Comparison of ENCODE assay signal across 7 cellular contexts in the genomic region with DNA sequence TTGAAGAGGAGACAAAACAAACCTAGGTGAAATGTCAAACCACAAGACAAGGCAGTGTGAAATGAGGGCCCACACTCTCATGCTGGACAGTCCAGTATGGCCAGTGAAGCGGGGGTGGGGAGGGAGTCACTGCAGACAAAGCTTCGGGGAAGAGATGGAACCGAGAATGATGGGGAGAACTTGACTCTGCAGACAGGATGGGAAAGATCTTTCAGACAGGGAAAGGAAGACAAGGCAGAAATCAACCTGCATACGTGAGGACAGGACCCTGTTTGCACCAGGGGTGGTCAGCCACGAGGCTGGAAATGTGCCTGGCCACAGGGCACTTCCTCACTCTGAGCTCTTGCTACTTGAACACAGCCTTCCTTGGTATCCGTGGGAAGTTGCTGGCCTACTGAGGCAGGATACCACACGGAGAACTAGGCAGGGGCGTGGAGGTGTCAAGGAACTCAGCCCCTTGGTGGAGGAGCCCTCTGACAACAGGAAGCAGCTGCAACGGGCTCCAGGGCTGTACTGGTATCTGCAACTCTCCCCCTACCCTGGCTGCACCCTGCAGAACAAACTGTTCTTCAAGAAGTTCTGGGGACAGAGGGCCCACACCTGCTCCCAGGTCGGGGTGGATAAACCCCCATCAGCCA. TPM values are rescaled to one million over a fixed set of nuclear protein-coding genes. Genes with fewer than 3 reads are reported as not detected.
DNase-seq lines count a peak whose midpoint lies in the region; ATAC-seq and TF ChIP-seq lines count a peak whose summit lies in the region.

No MANE protein-coding gene starts in this region.

- H3K9ac ChIP-seq in duodenal mucosa (ENCODE audit: low read depth in 1 of 2, low read length in 2 of 2) (no peak overlapping the region), skeletal muscle tissue (ENCODE audit: low read depth in 1 of 3, low read length in 3 of 3) (peak overlapping the region in 1 of 3 donors; percentile 33)

- no peak for TF ChIP-seq CTCF in OCI-LY7 (conservative IDR thresholded peaks at IDR 0.05; ENCODE audit: low read length)

- ATAC-seq in GM21381 (IDR thresholded peaks at IDR 0.05; ENCODE audit: unreplicated experiment) (peak; percentile 1), HG03095 (IDR thresholded peaks at IDR 0.05; ENCODE audit: unreplicated experiment) (no peak), GM18511 (IDR thresholded peaks at IDR 0.05; ENCODE audit: unreplicated experiment) (no peak)

- no peak overlapping the region for H3K4me3 ChIP-seq in OCI-LY7 (ENCODE audit: low read depth, low read length, poor library complexity, severe bottlenecking)
- no peak overlapping the region for H3K4me3 ChIP-seq in duodenal mucosa (ENCODE audit: low read depth in 1 of 2, low read length in 2 of 2)
- no peak overlapping the region for H3K4me3 ChIP-seq in skeletal muscle tissue (ENCODE audit: low read length in 3 of 3)

- no peaks in the 10 kb centered on the region for H4K20me1 ChIP-seq in OCI-LY7 (ENCODE audit: insufficient read depth, low read length)

- no peaks in the 10 kb centered on the region for H3K79me2 ChIP-seq in OCI-LY7 (ENCODE audit: insufficient read depth, low read depth, low read length)

- H3K4me1 ChIP-seq in OCI-LY7 (ENCODE audit: insufficient read depth, low read length, poor library complexity, severe bottlenecking) (peaks cover 66% of the 10 kb centered on the region), duodenal mucosa (ENCODE audit: control insufficient read depth in 1 of 2, insufficient read depth in 2 of 2, low read length in 2 of 2) (peaks cover 66 to 67% of the 10 kb centered on the region in 2 donors), skeletal muscle tissue (ENCODE audit: control insufficient read depth in 3 of 3, insufficient read depth in 3 of 3, low read length in 3 of 3) (peaks cover 30 to 50% (median 35%) of the 10 kb centered on the region in 3 donors)

- H3K27me3 ChIP-seq in duodenal mucosa (ENCODE audit: control insufficient read depth in 1 of 2, insufficient read depth in 2 of 2, low read length in 2 of 2) (no peaks in the 10 kb centered on the region), skeletal muscle tissue (ENCODE audit: control insufficient read depth in 3 of 3, insufficient read depth in 3 of 3, low read length in 3 of 3) (no peaks in the 10 kb centered on the region)

- peak overlapping the region; percentile 56; the same call in 1 of the 2 replicates for H2AFZ ChIP-seq in OCI-LY7 (ENCODE audit: low read length)

- intact Hi-C loops in OCI-LY7 (cut with micrococcal nuclease; ENCODE audit: unreplicated experiment), result loop anchor here (5.0 kb wide), 2 partner anchors 129 to 266 kb away; partner anchors contain the start of gene FSIP1

- H3K9me3 ChIP-seq in OCI-LY7 (ENCODE audit: low read length) (no peaks in the 10 kb centered on the region), duodenal mucosa (ENCODE audit: control insufficient read depth in 1 of 2, low read length in 2 of 2) (no peaks in the 10 kb centered on the region), skeletal muscle tissue (ENCODE audit: control insufficient read depth in 3 of 3, low read length in 3 of 3) (no peaks in the 10 kb centered on the region)

- H3K36me3 ChIP-seq in OCI-LY7 (ENCODE audit: insufficient read depth, low read length), result no peaks in the 10 kb centered on the region
- no peaks in the 10 kb centered on the region for H3K36me3 ChIP-seq in duodenal mucosa (ENCODE audit: control insufficient read depth in 1 of 2, insufficient read depth in 2 of 2, low read length in 2 of 2)
- H3K36me3 ChIP-seq in skeletal muscle tissue (ENCODE audit: control insufficient read depth in 3 of 3, insufficient read depth in 3 of 3, low read length in 3 of 3), result peaks cover 0 to 6% (median 2%) of the 10 kb centered on the region in 3 donors

- POLR2A ChIA-PET in OCI-LY7 (lab: Charles Lee), result interaction anchor here (0.5 to 4.8 kb wide), 12 partner anchors 9 to 225 kb away, joined by 3 to 37 read pairs (median 4); partner anchors contain the start of genes BMF and SRP14

- DNase-seq in OCI-LY7 (ENCODE audit: low spot score), result peak; percentile 83
- DNase-seq in NCI-H2029 (lab: John Stamatoyannopoulos, UW), result no peak

- CTCF ChIA-PET in OCI-LY7 (lab: Charles Lee; ENCODE audit: unreplicated experiment), result interaction anchor here (0.6 to 4.5 kb wide), 6 partner anchors 22 to 226 kb away, joined by 3 to 81 read pairs (median 4); no protein-coding TSS in a partner anchor

- H3K27ac ChIP-seq in OCI-LY7 (ENCODE audit: low read depth, low read length, poor library complexity, severe bottlenecking) (peak overlapping the region; percentile 38), duodenal mucosa (ENCODE audit: low read depth, low read length) (peak overlapping the region; percentile 39), skeletal muscle tissue (ENCODE audit: low read depth, low read length) (peak overlapping the region; percentile 76)

- no peaks in the 10 kb centered on the region for H3K9me2 ChIP-seq in OCI-LY7 (ENCODE audit: insufficient read depth, low read length)

- H3K4me2 ChIP-seq in OCI-LY7 (ENCODE audit: low read length), result peak overlapping the region; percentile 52

- BruUV-seq in OCI-LY7 (replicated peaks; lab: Mats Ljungman, UMichigan), result no TSS peak

RNA-seq across cellular contexts. Expression of gene SRP14, which starts 9.3 kb away (rescaled TPM):
- total RNA-seq in OCI-LY7 (2014; rRNA removed; shearing (Covaris generic)), result 188 and 250 TPM in 2 replicates
- total RNA-seq in OCI-LY7 (2022) (130 TPM in 2 replicates), skeletal muscle tissue (72.5 TPM)
